In genomic region chr11:123776160-123776559, GRCh38 we compare ENCODE assay signal across 28 cellular contexts. TPM values are rescaled to one million over a fixed set of nuclear protein-coding genes. Genes with fewer than 3 reads are reported as not detected.
"Had no signal": no experiment of that assay in that cellular context is flagged by ENCODE, and none has a peak within 500 bp of the region (broad histone marks: within the 10 kb centered on the region; RNA-seq: fewer than 3 reads in every experiment).

No MANE protein-coding gene starts in this region.

- H3K4me1 Mint-ChIP-seq: naive thymus-derived CD4-positive, alpha-beta T cell; nephron progenitor cell; stimulated activated effector memory CD8-positive, alpha-beta T cell treated with anti-CD3 and anti-CD28 coated beads, Interleukin-12 subunit alpha, Interleukin-12 subunit beta, amount 100 ng/mL, for 72 hours had no signal

- H3K27ac ChIP-seq: dorsolateral prefrontal cortex, esophagus squamous epithelium, foreskin keratinocyte, heart left ventricle, left ventricle myocardium inferior, neutrophil, psoas muscle, right lobe of liver, suprapubic skin, thyroid gland had no signal

- H3K4me3 Mint-ChIP-seq: naive thymus-derived CD4-positive, alpha-beta T cell; nephron progenitor cell; stimulated activated effector memory CD8-positive, alpha-beta T cell treated with anti-CD3 and anti-CD28 coated beads, Interleukin-12 subunit alpha, Interleukin-12 subunit beta, amount 100 ng/mL, for 72 hours; type B pancreatic cell had no signal

- H3K4me1 ChIP-seq: esophagus squamous epithelium, foreskin keratinocyte, heart left ventricle, left ventricle myocardium inferior, psoas muscle, right lobe of liver, suprapubic skin, thyroid gland had no signal

- H3K9me3 ChIP-seq: esophagus squamous epithelium, heart left ventricle, left ventricle myocardium inferior, neutrophil, psoas muscle, right lobe of liver, suprapubic skin, thyroid gland had no signal

- H3K36me3 ChIP-seq: esophagus squamous epithelium, heart left ventricle, left ventricle myocardium inferior, neutrophil, right lobe of liver, suprapubic skin, thyroid gland had no signal

- ATAC-seq: foreskin keratinocyte; heart left ventricle; left cardiac atrium; naive thymus-derived CD4-positive, alpha-beta T cell; psoas muscle; right lobe of liver; stimulated activated effector memory CD8-positive, alpha-beta T cell treated with anti-CD3 and anti-CD28 coated beads, Interleukin-12 subunit alpha, Interleukin-12 subunit beta, amount 100 ng/mL, for 72 hours; stimulated activated naive CD8-positive, alpha-beta T cell treated with anti-CD3 and anti-CD28 coated beads, Interleukin-15, Interleukin-2, amounts not matched to agents 100 U/mL and 50 U/mL, for 24 hours had no signal

- DNase-seq: cortex of kidney; dorsolateral prefrontal cortex; effector CD8-positive, alpha-beta T cell; esophagus squamous epithelium; foreskin keratinocyte; heart left ventricle; hippocampal formation; kidney; left cardiac atrium; left ventricle myocardium inferior; mesenchymal stem cell; naive thymus-derived CD4-positive, alpha-beta T cell; nephron progenitor cell; psoas muscle; retina; right lobe of liver; stimulated activated CD4-positive, alpha-beta T cell treated with anti-CD3 and anti-CD28 coated beads, Interleukin-4, amount 100 ng/mL, for 1 hour; stimulated activated CD8-positive, alpha-beta memory T cell treated with anti-CD3 and anti-CD28 coated beads, Interleukin-4, amount 100 ng/mL, for 48 hours; stimulated activated naive CD8-positive, alpha-beta T cell treated with anti-CD3 and anti-CD28 coated beads, Interleukin-15, Interleukin-2, amounts not matched to agents 100 U/mL and 50 U/mL, for 24 hours; thyroid gland had no signal

- H3K4me3 ChIP-seq: dorsolateral prefrontal cortex, esophagus squamous epithelium, heart left ventricle, left ventricle myocardium inferior, lung, psoas muscle, right lobe of liver, suprapubic skin, thyroid gland had no signal

- H3K27ac Mint-ChIP-seq: naive thymus-derived CD4-positive, alpha-beta T cell; nephron progenitor cell; stimulated activated effector memory CD8-positive, alpha-beta T cell treated with anti-CD3 and anti-CD28 coated beads, Interleukin-12 subunit alpha, Interleukin-12 subunit beta, amount 100 ng/mL, for 72 hours; type B pancreatic cell had no signal

- H3K27me3 ChIP-seq: esophagus squamous epithelium, foreskin keratinocyte, heart left ventricle, neutrophil, right lobe of liver, suprapubic skin, thyroid gland had no signal

- H3K9me3 Mint-ChIP-seq: stimulated activated effector memory CD8-positive, alpha-beta T cell treated with anti-CD3 and anti-CD28 coated beads, Interleukin-12 subunit alpha, Interleukin-12 subunit beta, amount 100 ng/mL, for 72 hours; type B pancreatic cell had no signal

- H3K27me3 Mint-ChIP-seq: type B pancreatic cell had no signal

- H3K36me3 Mint-ChIP-seq: naive thymus-derived CD4-positive, alpha-beta T cell; stimulated activated effector memory CD8-positive, alpha-beta T cell treated with anti-CD3 and anti-CD28 coated beads, Interleukin-12 subunit alpha, Interleukin-12 subunit beta, amount 100 ng/mL, for 72 hours; type B pancreatic cell had no signal

RNA-seq across cellular contexts. Expression of gene OR6X1, which starts 21.8 kb away (rescaled TPM):
- total RNA-seq: dorsolateral prefrontal cortex; epithelial cell of proximal tubule; esophagus squamous epithelium; foreskin keratinocyte; heart left ventricle; kidney; left cardiac atrium; left ventricle myocardium inferior; lung; mononuclear cell; naive thymus-derived CD4-positive, alpha-beta T cell; osteoblast; psoas muscle; right lobe of liver; suprapubic skin; thyroid gland had no signal
- polyA plus RNA-seq: foreskin keratinocyte; heart left ventricle; lung; naive thymus-derived CD4-positive, alpha-beta T cell; psoas muscle had no signal

RNA-seq across cellular contexts. Expression of gene OR6M1, which starts 30.0 kb away (rescaled TPM):
- total RNA-seq: dorsolateral prefrontal cortex; epithelial cell of proximal tubule; esophagus squamous epithelium; foreskin keratinocyte; heart left ventricle; kidney; left cardiac atrium; left ventricle myocardium inferior; lung; mononuclear cell; naive thymus-derived CD4-positive, alpha-beta T cell; osteoblast; psoas muscle; right lobe of liver; suprapubic skin; thyroid gland had no signal
- polyA plus RNA-seq: foreskin keratinocyte; heart left ventricle; lung; naive thymus-derived CD4-positive, alpha-beta T cell; psoas muscle had no signal
